In genomic region chr12:27207626-27208413, GRCh38 we compare ENCODE assay signal across 9 cellular contexts. TPM values are rescaled to one million over a fixed set of nuclear protein-coding genes. Genes with fewer than 3 reads are reported as not detected.
DNase-seq lines count a peak whose midpoint lies in the region; ATAC-seq and TF ChIP-seq lines count a peak whose summit lies in the region.
"Had no signal": no experiment of that assay in that cellular context is flagged by ENCODE, and none has a peak within 500 bp of the region (broad histone marks: within the 10 kb centered on the region; RNA-seq: fewer than 3 reads in every experiment).

No MANE protein-coding gene starts in this region.

- H3K27me3 Mint-ChIP-seq in CD14-positive monocyte (ENCODE audit: low read depth in 3 of 3): peaks cover 0 to 1% (median 1%) of the 10 kb centered on the region in 3 donors
- H3K27me3 Mint-ChIP-seq in neural progenitor cell (ENCODE audit: insufficient read depth, low read depth): no peaks in the 10 kb centered on the region

- H2AFZ ChIP-seq in neural progenitor cell (replicated peaks): no peak overlapping the region

- no peaks in the 10 kb centered on the region for H3K36me3 Mint-ChIP-seq in CD14-positive monocyte
- no peaks in the 10 kb centered on the region for H3K36me3 Mint-ChIP-seq in neural progenitor cell

- no peak overlapping the region for H3K27ac ChIP-seq in neural progenitor cell
- H3K27ac ChIP-seq: brain microvascular endothelial cell had no signal

- H3K4me1 Mint-ChIP-seq in CD14-positive monocyte: no peaks in the 10 kb centered on the region
- no peaks in the 10 kb centered on the region for H3K4me1 Mint-ChIP-seq in neural progenitor cell

- no peaks in the 10 kb centered on the region for H3K9me3 ChIP-seq in neural progenitor cell (ENCODE audit: low read depth)

- no peak overlapping the region for H3K4me3 ChIP-seq in neural progenitor cell

- TF ChIP-seq CTCF in CD14-positive monocyte (IDR thresholded peaks at IDR 0.05) (no peak), neural progenitor cell (IDR thresholded peaks at IDR 0.05) (no peak)

- DNase-seq in kidney tubule cell (ENCODE audit: low spot score): peak; percentile 84
- DNase-seq in NCI-H2081 (lab: John Stamatoyannopoulos, UW): no peak
- DNase-seq in CD14-positive monocyte (ENCODE audit: low spot score): no peak
- DNase-seq in activated CD4-positive, CD25-positive, alpha-beta regulatory T cell (lab: John Stamatoyannopoulos, UW): no peak
- no peak for DNase-seq in neural progenitor cell (ENCODE audit: low spot score)
- DNase-seq: brain microvascular endothelial cell had no signal

- H3K27ac Mint-ChIP-seq in CD14-positive monocyte: no peak overlapping the region
- no peak overlapping the region for H3K27ac Mint-ChIP-seq in neural progenitor cell

- no peaks in the 10 kb centered on the region for H3F3A ChIP-seq in neural progenitor cell (ENCODE audit: low read depth)

- H3K9ac ChIP-seq in neural progenitor cell: no peak overlapping the region

- H3K4me3 Mint-ChIP-seq in CD14-positive monocyte (no peak overlapping the region), neural progenitor cell (no peak overlapping the region)

- no peaks in the 10 kb centered on the region for H3K36me3 ChIP-seq in neural progenitor cell
- H3K36me3 ChIP-seq: brain microvascular endothelial cell had no signal

- ATAC-seq in GM18511 (IDR thresholded peaks at IDR 0.05; ENCODE audit: unreplicated experiment): peak; percentile 85
- ATAC-seq in GM21515 (IDR thresholded peaks at IDR 0.05; ENCODE audit: unreplicated experiment): peak; percentile 74
- ATAC-seq in HG03460 (IDR thresholded peaks at IDR 0.05; ENCODE audit: unreplicated experiment): peak; percentile 90

- H3K9me3 Mint-ChIP-seq in CD14-positive monocyte: peaks cover 2 to 8% (median 7%) of the 10 kb centered on the region in 7 donors
- peaks cover 4% of the 10 kb centered on the region for H3K9me3 Mint-ChIP-seq in neural progenitor cell

- no peak overlapping the region for H3K4me2 ChIP-seq in neural progenitor cell

- H3K4me1 ChIP-seq in neural progenitor cell: no peaks in the 10 kb centered on the region

- H3K27me3 ChIP-seq in neural progenitor cell: no peaks in the 10 kb centered on the region
- H3K27me3 ChIP-seq: brain microvascular endothelial cell had no signal

- intact Hi-C loops in CD14-positive monocyte (cut with micrococcal nuclease): no loop called here

- no peaks in the 10 kb centered on the region for H4K20me1 ChIP-seq in neural progenitor cell (ENCODE audit: low read depth)

- no peaks in the 10 kb centered on the region for H3K79me2 ChIP-seq in neural progenitor cell (ENCODE audit: low read depth)

RNA-seq across cellular contexts. Expression of gene STK38L, which starts 36.3 kb away (rescaled TPM):
- 10 to 100 TPM; 20.0 to 29.5 TPM for polyA plus RNA-seq in CD14-positive monocyte
- 40.4 and 62.6 TPM in 2 replicates for total RNA-seq in neural progenitor cell (ENCODE audit: low replicate concordance)
